ENCODE assay signal across 13 cellular contexts in the genomic region with DNA sequence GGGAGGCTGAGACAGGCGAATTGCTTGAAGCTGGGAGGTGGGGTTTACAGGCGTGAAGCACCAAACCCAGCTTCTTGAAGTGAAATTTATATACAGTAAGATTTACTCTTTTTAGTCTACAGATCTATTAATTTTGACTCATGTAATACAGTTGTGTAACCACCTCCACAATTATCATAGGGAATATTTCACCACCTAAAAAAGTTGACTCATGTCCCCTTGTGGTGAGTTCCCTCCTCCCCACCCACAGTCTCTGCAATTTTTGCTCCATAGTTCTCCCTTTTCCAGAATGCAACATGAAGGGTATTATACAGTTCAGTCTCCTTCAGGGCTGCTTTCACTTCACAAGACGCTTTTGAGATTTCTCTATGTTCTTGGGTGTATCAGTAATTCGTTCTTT.
DNase-seq lines count a peak whose midpoint lies in the region; ATAC-seq and TF ChIP-seq lines count a peak whose summit lies in the region.
"Had no signal": no experiment of that assay in that cellular context is flagged by ENCODE, and none has a peak within 500 bp of the region (broad histone marks: within the 10 kb centered on the region; RNA-seq: fewer than 3 reads in every experiment).

No MANE protein-coding gene starts in this region.

- peaks cover 77 to 94% (median 84%) of the 10 kb centered on the region in 10 experiments for H3K4me1 ChIP-seq in BLaER1 treated with 17β-estradiol and CSF1 and Interleukin-3, amounts not matched to agents 10 nM and 100 nM
- H3K4me1 ChIP-seq in adrenal gland (replicated peaks in 1 of 2) (peaks cover under 1 to 5% of the 10 kb centered on the region in 2 donors), lower lobe of right lung (peaks cover 11% of the 10 kb centered on the region)
- H3K4me1 ChIP-seq: ascending aorta had no signal

- H3K4me3 ChIP-seq in BLaER1 treated with 17β-estradiol and CSF1 and Interleukin-3, amounts not matched to agents 10 nM and 100 nM, result peak overlapping the region in 5 of 10 experiments; percentile 36 to 56 (median 45); a peak in 3 of 20 replicates
- H3K4me3 ChIP-seq in adrenal gland (no peak overlapping the region), lower lobe of right lung (no peak overlapping the region)
- H3K4me3 ChIP-seq: ascending aorta, Peyer's patch, transverse colon had no signal

- H4K20me1 ChIP-seq in BLaER1 treated with 17β-estradiol and CSF1 and Interleukin-3, amounts not matched to agents 10 nM and 100 nM, result no peaks in the 10 kb centered on the region

- H3K27me3 ChIP-seq in BLaER1 treated with 17β-estradiol and CSF1 and Interleukin-3, amounts not matched to agents 10 nM and 100 nM, result no peaks in the 10 kb centered on the region
- H3K27me3 ChIP-seq in adrenal gland (no peaks in the 10 kb centered on the region), lower lobe of right lung (ENCODE audit: low read depth) (no peaks in the 10 kb centered on the region)
- H3K27me3 ChIP-seq: ascending aorta, Peyer's patch, transverse colon had no signal

- H3K9me3 Mint-ChIP-seq in progenitor cell of endocrine pancreas (ENCODE audit: low read depth), result no peaks in the 10 kb centered on the region

- H3K4me2 ChIP-seq in BLaER1 treated with 17β-estradiol and CSF1 and Interleukin-3, amounts not matched to agents 10 nM and 100 nM, result peak overlapping the region; percentile 71 to 95 (median 88)

- 68 to 84% (median 82%) methylated on average over 4 of the region's 4 CpGs for WGBS in adrenal gland, 4 donors

- POLR2A ChIA-PET in GM10248 (lab: Yijun Ruan, JAX), result no interaction called here

- H3K9ac ChIP-seq in BLaER1 treated with 17β-estradiol and CSF1 and Interleukin-3, amounts not matched to agents 10 nM and 100 nM, result peak overlapping the region in 10 of 11 experiments; percentile 53 to 81 (median 76); a peak in 21 of 22 replicates

- H3K27ac Mint-ChIP-seq in progenitor cell of endocrine pancreas, result no peak overlapping the region

- no peaks in the 10 kb centered on the region for H3K36me3 Mint-ChIP-seq in progenitor cell of endocrine pancreas (ENCODE audit: insufficient read depth)

- intact Hi-C loops in adrenal gland (cut with DNase I) (no loop called here), lower lobe of right lung (cut with DNase I) (no loop called here)

- H3K36me3 ChIP-seq in BLaER1 treated with 17β-estradiol and CSF1 and Interleukin-3, amounts not matched to agents 10 nM and 100 nM, result no peaks in the 10 kb centered on the region
- H3K36me3 ChIP-seq in adrenal gland (replicated peaks in 1 of 2) (no peaks in the 10 kb centered on the region), lower lobe of right lung (no peaks in the 10 kb centered on the region)
- H3K36me3 ChIP-seq: ascending aorta, Peyer's patch, transverse colon had no signal

- ATAC-seq in lower lobe of right lung (peak; percentile 75 to 81), HG02759 (IDR thresholded peaks at IDR 0.05; ENCODE audit: unreplicated experiment) (no peak)

- peaks cover 0 to 12% (median 0%) of the 10 kb centered on the region in 11 experiments; a peak in 6 of 22 replicates for H3K9me3 ChIP-seq in BLaER1 treated with 17β-estradiol and CSF1 and Interleukin-3, amounts not matched to agents 10 nM and 100 nM (replicated peaks in 1 of 11)
- H3K9me3 ChIP-seq in adrenal gland (replicated peaks in 1 of 3), result no peaks in the 10 kb centered on the region
- H3K9me3 ChIP-seq in lower lobe of right lung, result no peaks in the 10 kb centered on the region
- H3K9me3 ChIP-seq: ascending aorta, Peyer's patch, transverse colon had no signal

- peaks cover 13% of the 10 kb centered on the region for H3K4me1 Mint-ChIP-seq in progenitor cell of endocrine pancreas (ENCODE audit: low read depth)

- H3K27me3 Mint-ChIP-seq in progenitor cell of endocrine pancreas, result no peaks in the 10 kb centered on the region

- peak in 5 of 6 experiments; percentile 6 to 36 (median 20) for TF ChIP-seq CTCF in adrenal gland (IDR thresholded peaks at IDR 0.05)
- no peak for TF ChIP-seq CTCF in lower lobe of right lung (IDR thresholded peaks at IDR 0.05)
- no peak for TF ChIP-seq CTCF in GM10248 (IDR thresholded peaks at IDR 0.05; ENCODE audit: control extremely low read depth, extremely low read depth, low read depth, missing control alignments)
- TF ChIP-seq CTCF in progenitor cell of endocrine pancreas (IDR thresholded peaks at IDR 0.05; ENCODE audit: unreplicated experiment), result no peak

- H3K4me3 Mint-ChIP-seq in progenitor cell of endocrine pancreas (ENCODE audit: low read depth), result no peak overlapping the region

- TF ChIP-seq POLR2A in adrenal gland (IDR thresholded peaks at IDR 0.05), result no peak

- CTCF ChIA-PET in GM10248 (lab: Yijun Ruan, JAX), result interaction anchor here (0.9 to 1.1 kb wide), 2 partner anchors 21 to 257 kb away, joined by 3 to 6 read pairs; no protein-coding TSS in a partner anchor

- peak overlapping the region; percentile 36 to 97 (median 89); a peak in 21 of 22 replicates for H3K27ac ChIP-seq in BLaER1 treated with 17β-estradiol and CSF1 and Interleukin-3, amounts not matched to agents 10 nM and 100 nM
- H3K27ac ChIP-seq in adrenal gland (no peak overlapping the region), lower lobe of right lung (peak overlapping the region; percentile 8)
- H3K27ac ChIP-seq: ascending aorta, Peyer's patch, transverse colon had no signal

- DNase-seq in Kasumi-1 (lab: John Stamatoyannopoulos, UW) (peak; percentile 90 to 93), adrenal gland (no peak), lower lobe of right lung (no peak), COR-L47 (lab: John Stamatoyannopoulos, UW) (no peak), GM10248 (ENCODE audit: extremely low spot score) (no peak), progenitor cell of endocrine pancreas (ENCODE audit: low spot score, unreplicated experiment) (no peak)
- DNase-seq: activated CD4-positive, alpha-beta T cell treated with anti-CD3 and anti-CD28 coated beads, Interleukin-2, amount 50 U/mL, for 48 hours; NCI-H1105 treated with DMSO at 0.1 percent for 48 hours; Peyer's patch; transverse colon had no signal

Comparison
In these comparisons a context has a peak if more than half of its experiments do, and no peak if none do; other contexts are left out.
1. H3K27ac ChIP-seq: peak in BLaER1 treated with 17β-estradiol and CSF1 and Interleukin-3, amounts not matched to agents 10 nM and 100 nM (11 of 11) and lower lobe of right lung (single experiment); none in adrenal gland (0 of 5).
2. DNase-seq: peak in Kasumi-1 (2 of 2); none in adrenal gland (0 of 7), lower lobe of right lung (single experiment), COR-L47 (single experiment), GM10248 (single experiment) and progenitor cell of endocrine pancreas (single experiment).
3. CTCF ChIP-seq: peak in adrenal gland (5 of 6); none in lower lobe of right lung (single experiment), GM10248 (single experiment) and progenitor cell of endocrine pancreas (single experiment).